ENCODE assay signal across 1 cellular context in the genomic region with DNA sequence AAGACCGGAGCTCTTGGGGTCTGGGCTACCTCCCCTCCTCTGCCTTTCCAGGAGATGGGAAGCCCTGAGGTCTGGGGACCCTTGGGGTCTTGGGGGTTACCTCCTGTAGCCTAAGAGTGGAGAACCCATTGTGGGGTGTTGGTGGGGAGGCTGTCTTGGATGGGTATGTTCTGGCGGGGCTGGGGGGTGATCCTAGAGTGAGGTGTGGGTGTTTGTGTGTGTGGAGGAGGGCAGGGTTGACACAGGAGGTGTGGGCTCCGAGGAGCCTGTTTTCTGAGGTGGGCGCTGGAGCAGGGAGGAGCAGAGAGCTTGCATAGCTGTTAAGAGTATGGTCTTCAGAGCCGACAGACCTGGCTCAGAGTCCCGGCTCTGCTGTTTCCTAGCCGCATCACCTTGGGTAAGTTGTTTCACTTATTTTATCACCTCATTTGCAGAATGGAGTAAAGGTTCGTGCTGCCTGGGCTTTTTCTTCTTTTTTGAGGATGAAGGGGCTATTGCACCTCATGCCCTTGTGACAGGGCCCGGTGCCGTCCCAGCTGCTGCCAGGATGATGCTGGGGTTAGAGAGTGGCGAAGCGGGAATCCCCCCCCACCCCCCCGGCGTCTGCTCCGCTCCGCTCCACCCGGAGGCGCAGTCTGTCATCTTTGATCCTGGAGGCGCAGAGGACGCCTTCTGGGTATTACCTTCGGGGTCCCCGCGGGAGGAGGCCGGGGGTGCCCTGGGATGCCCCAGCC.
TF ChIP-seq lines count a peak whose summit lies in the region.

No MANE protein-coding gene starts in this region.

TF ChIP-seq in GM12878, 131 proteins besides CTCF, POLR2A, EP300 and RAD21 (continued from another document):
- TF ChIP-seq NR2F1 (conservative IDR thresholded peaks at IDR 0.05) = peak; percentile 64; the same call in 1 of the 2 replicates
- TF ChIP-seq HDGF (IDR thresholded peaks at IDR 0.05) = 0 out of 2 replicates have a peak, but pooled peaks have one; percentile 37
- TF ChIP-seq TCF12 (IDR thresholded peaks at IDR 0.05; ENCODE audit: low read depth, low read length) = no peak
- TF ChIP-seq SMC3 (IDR thresholded peaks at IDR 0.05; ENCODE audit: borderline replicate concordance, low read length) = peak; percentile 7; the same call in 1 of the 2 replicates
- TF ChIP-seq MXI1 (IDR thresholded peaks at IDR 0.05; ENCODE audit: low read depth, low read length) = no peak
- TF ChIP-seq GABPA (IDR thresholded peaks at IDR 0.05; ENCODE audit: low read depth) = no peak
- TF ChIP-seq, protein P1, sequence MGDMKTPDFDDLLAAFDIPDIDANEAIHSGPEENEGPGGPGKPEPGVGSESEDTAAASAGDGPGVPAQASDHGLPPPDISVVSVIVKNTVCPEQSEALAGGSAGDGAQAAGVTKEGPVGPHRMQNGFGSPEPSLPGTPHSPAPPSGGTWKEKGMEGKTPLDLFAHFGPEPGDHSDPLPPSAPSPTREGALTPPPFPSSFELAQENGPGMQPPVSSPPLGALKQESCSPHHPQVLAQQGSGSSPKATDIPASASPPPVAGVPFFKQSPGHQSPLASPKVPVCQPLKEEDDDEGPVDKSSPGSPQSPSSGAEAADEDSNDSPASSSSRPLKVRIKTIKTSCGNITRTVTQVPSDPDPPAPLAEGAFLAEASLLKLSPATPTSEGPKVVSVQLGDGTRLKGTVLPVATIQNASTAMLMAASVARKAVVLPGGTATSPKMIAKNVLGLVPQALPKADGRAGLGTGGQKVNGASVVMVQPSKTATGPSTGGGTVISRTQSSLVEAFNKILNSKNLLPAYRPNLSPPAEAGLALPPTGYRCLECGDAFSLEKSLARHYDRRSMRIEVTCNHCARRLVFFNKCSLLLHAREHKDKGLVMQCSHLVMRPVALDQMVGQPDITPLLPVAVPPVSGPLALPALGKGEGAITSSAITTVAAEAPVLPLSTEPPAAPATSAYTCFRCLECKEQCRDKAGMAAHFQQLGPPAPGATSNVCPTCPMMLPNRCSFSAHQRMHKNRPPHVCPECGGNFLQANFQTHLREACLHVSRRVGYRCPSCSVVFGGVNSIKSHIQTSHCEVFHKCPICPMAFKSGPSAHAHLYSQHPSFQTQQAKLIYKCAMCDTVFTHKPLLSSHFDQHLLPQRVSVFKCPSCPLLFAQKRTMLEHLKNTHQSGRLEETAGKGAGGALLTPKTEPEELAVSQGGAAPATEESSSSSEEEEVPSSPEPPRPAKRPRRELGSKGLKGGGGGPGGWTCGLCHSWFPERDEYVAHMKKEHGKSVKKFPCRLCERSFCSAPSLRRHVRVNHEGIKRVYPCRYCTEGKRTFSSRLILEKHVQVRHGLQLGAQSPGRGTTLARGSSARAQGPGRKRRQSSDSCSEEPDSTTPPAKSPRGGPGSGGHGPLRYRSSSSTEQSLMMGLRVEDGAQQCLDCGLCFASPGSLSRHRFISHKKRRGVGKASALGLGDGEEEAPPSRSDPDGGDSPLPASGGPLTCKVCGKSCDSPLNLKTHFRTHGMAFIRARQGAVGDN (IDR thresholded peaks at IDR 0.05) = no peak
- no peak for TF ChIP-seq FOS (IDR thresholded peaks at IDR 0.05; ENCODE audit: borderline replicate concordance, extremely low read depth, insufficient read length)
